Comparison of ENCODE assay signal across 11 cellular contexts in the genomic region with DNA sequence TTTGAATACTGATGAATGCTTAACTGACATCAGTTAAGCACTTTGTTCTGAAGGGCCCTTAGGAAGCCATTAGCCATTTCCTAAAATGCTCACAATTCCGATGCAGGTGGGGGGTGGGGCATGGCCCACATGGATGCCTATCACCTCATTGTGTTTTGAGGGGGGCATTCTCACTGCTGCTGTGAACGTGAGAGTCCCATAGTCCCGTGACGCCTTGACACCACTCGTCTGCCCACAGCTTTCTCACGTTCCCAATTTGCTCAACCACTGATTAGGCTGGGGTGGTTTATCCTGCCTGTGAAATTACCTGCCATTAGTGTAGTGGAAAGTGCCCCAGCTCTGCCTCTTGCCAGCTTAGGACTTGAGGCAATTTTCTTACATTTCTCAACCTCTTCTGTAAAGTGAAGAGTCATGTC. TPM values are rescaled to one million over a fixed set of nuclear protein-coding genes. Genes with fewer than 3 reads are reported as not detected.
DNase-seq lines count a peak whose midpoint lies in the region; ATAC-seq and TF ChIP-seq lines count a peak whose summit lies in the region.
"Had no signal": no experiment of that assay in that cellular context is flagged by ENCODE, and none has a peak within 500 bp of the region (broad histone marks: within the 10 kb centered on the region; RNA-seq: fewer than 3 reads in every experiment).

No MANE protein-coding gene starts in this region.

- no peaks in the 10 kb centered on the region for H4K20me1 ChIP-seq in HCT116 (ENCODE audit: insufficient read depth)

- POLR2A ChIA-PET in HCT116 (lab: Charles Lee) = interaction anchor here (0.9 to 1.5 kb wide), 4 partner anchors 17 to 118 kb away, joined by 3 to 7 read pairs (median 4); no protein-coding TSS in a partner anchor

- peaks cover 29% of the 10 kb centered on the region for H3K79me2 ChIP-seq in HCT116 (ENCODE audit: insufficient read depth, low read length)

- DNase-seq in CD1c-positive myeloid dendritic cell (ENCODE audit: extremely low spot score) (peak; percentile 24), HCT116 (ENCODE audit: low read depth, low spot score) (no peak), lower lobe of right lung (no peak), cardiac septum (ENCODE audit: low spot score) (no peak), NCI-H510A (lab: John Stamatoyannopoulos, UW) (no peak)
- DNase-seq in activated T-helper 2 cell treated with anti-CD3 and anti-CD28 coated beads, Interferon-gamma antibody, Interleukin-2, Interleukin-4, amounts not matched to agents 10 μg/mL and 5 μg/mL and 100 μg/mL, durations not matched to agents 14 hours and 24 hours and 36 hours (ENCODE audit: low spot score) = no peak
- DNase-seq: DND-41, naive B cell, NCI-H1105 had no signal

- TF ChIP-seq CTCF in HCT116 (IDR thresholded peaks at IDR 0.05 in 2 of 3, conservative IDR thresholded peaks at IDR 0.05 in 1 of 3; ENCODE audit: borderline replicate concordance in 1 of 3, insufficient read depth in 1 of 3, low read depth in 2 of 3, low read length in 2 of 3) (no peak), lower lobe of right lung (IDR thresholded peaks at IDR 0.05) (no peak)

- peak overlapping the region; percentile 58 for H3K27ac Mint-ChIP-seq in activated T-helper 2 cell treated with anti-CD3 and anti-CD28 coated beads, Interferon-gamma antibody, Interleukin-2, Interleukin-4, amounts not matched to agents 10 μg/mL and 5 μg/mL and 100 μg/mL, durations not matched to agents 14 hours and 24 hours and 36 hours

- H3K9me3 ChIP-seq in HCT116 (ENCODE audit: control insufficient read depth in 1 of 2, insufficient read depth in 1 of 2, low read depth in 1 of 2, low read length in 2 of 2) (no peaks in the 10 kb centered on the region), lower lobe of right lung (no peaks in the 10 kb centered on the region)

- CTCF ChIA-PET in HCT116 (lab: Charles Lee) = interaction anchor here (0.6 kb wide), 1 partner anchor 176 kb away, joined by 4 read pairs; no protein-coding TSS in a partner anchor

- peak overlapping the region; percentile 71 for H3K9ac ChIP-seq in HCT116 (ENCODE audit: low read length)

- intact Hi-C loops in HCT116 (cut with micrococcal nuclease) = loop anchor here (2.0 to 10.0 kb wide), 2 partner anchors 29 to 115 kb away; no protein-coding TSS in a partner anchor
- intact Hi-C loops in activated T-helper 2 cell treated with anti-CD3 and anti-CD28 coated beads, Interferon-gamma antibody, Interleukin-2, Interleukin-4, amounts not matched to agents 10 μg/mL and 5 μg/mL and 100 μg/mL, durations not matched to agents 14 hours and 24 hours and 36 hours (cut with micrococcal nuclease) = loop anchor here (1.0 to 2.0 kb wide), 3 partner anchors 17 to 103 kb away; no protein-coding TSS in a partner anchor
- intact Hi-C loops in lower lobe of right lung (cut with DNase I) = no loop called here
- intact Hi-C loops in cardiac septum (cut with DNase I) = no loop called here

- H3K9me3 Mint-ChIP-seq in activated T-helper 2 cell treated with anti-CD3 and anti-CD28 coated beads, Interferon-gamma antibody, Interleukin-2, Interleukin-4, amounts not matched to agents 10 μg/mL and 5 μg/mL and 100 μg/mL, durations not matched to agents 14 hours and 24 hours and 36 hours = no peaks in the 10 kb centered on the region
- H3K9me3 Mint-ChIP-seq: naive B cell had no signal

- H3K9me2 ChIP-seq in HCT116 (ENCODE audit: insufficient read depth) = no peaks in the 10 kb centered on the region

- peak overlapping the region; percentile 81 for H3K4me2 ChIP-seq in HCT116 (ENCODE audit: low read length)

- H3K4me1 Mint-ChIP-seq in activated T-helper 2 cell treated with anti-CD3 and anti-CD28 coated beads, Interferon-gamma antibody, Interleukin-2, Interleukin-4, amounts not matched to agents 10 μg/mL and 5 μg/mL and 100 μg/mL, durations not matched to agents 14 hours and 24 hours and 36 hours (ENCODE audit: low read depth) = peaks cover 62% of the 10 kb centered on the region

- ATAC-seq in HCT116 (peak; percentile 0; the same call in 1 of the 2 replicates), lower lobe of right lung (peak; percentile 19 to 42), HG03139 (IDR thresholded peaks at IDR 0.05; ENCODE audit: unreplicated experiment) (no peak), HG03135 (IDR thresholded peaks at IDR 0.05; ENCODE audit: unreplicated experiment) (no peak)

- TF ChIP-seq RAD21 in HCT116 (IDR thresholded peaks at IDR 0.05; ENCODE audit: low read depth) = no peak

- H3K4me3 Mint-ChIP-seq in activated T-helper 2 cell treated with anti-CD3 and anti-CD28 coated beads, Interferon-gamma antibody, Interleukin-2, Interleukin-4, amounts not matched to agents 10 μg/mL and 5 μg/mL and 100 μg/mL, durations not matched to agents 14 hours and 24 hours and 36 hours (ENCODE audit: low read depth) = peak overlapping the region; percentile 13

- TF ChIP-seq POLR2A in HCT116 (IDR thresholded peaks at IDR 0.05; ENCODE audit: borderline replicate concordance, extremely low read depth, insufficient read depth, insufficient read length) = no peak

- H3K27me3 Mint-ChIP-seq in activated T-helper 2 cell treated with anti-CD3 and anti-CD28 coated beads, Interferon-gamma antibody, Interleukin-2, Interleukin-4, amounts not matched to agents 10 μg/mL and 5 μg/mL and 100 μg/mL, durations not matched to agents 14 hours and 24 hours and 36 hours (ENCODE audit: low read depth) = no peaks in the 10 kb centered on the region

- RAD21 ChIA-PET in HCT116 (lab: Charles Lee; ENCODE audit: low non-redundant PET in 1 of 2, low total read pairs in 2 of 2, uncharacterized antibody in 2 of 2, unreplicated experiment in 2 of 2) = interaction anchor here in 1 of 2 experiments (0.8 kb wide), 1 partner anchor 27 kb away, joined by 3 read pairs; no protein-coding TSS in a partner anchor

- no peak overlapping the region for H2AFZ ChIP-seq in HCT116 (ENCODE audit: low read depth, low read length, poor library complexity, severe bottlenecking)

- peaks cover 70 to 84% of the 10 kb centered on the region in 2 experiments for H3K4me1 ChIP-seq in HCT116 (ENCODE audit: control insufficient read depth in 1 of 2, insufficient read depth in 2 of 2, low read length in 2 of 2)
- H3K4me1 ChIP-seq in lower lobe of right lung = peaks cover 17% of the 10 kb centered on the region

- H3K27ac ChIP-seq in HCT116 (ENCODE audit: low read depth, low read length) = peak overlapping the region; percentile 76
- peak overlapping the region; percentile 58 for H3K27ac ChIP-seq in lower lobe of right lung

- peaks cover 12% of the 10 kb centered on the region for H3K36me3 Mint-ChIP-seq in activated T-helper 2 cell treated with anti-CD3 and anti-CD28 coated beads, Interferon-gamma antibody, Interleukin-2, Interleukin-4, amounts not matched to agents 10 μg/mL and 5 μg/mL and 100 μg/mL, durations not matched to agents 14 hours and 24 hours and 36 hours (ENCODE audit: low read depth)
- H3K36me3 Mint-ChIP-seq: naive B cell had no signal

- no peaks in the 10 kb centered on the region for H3K36me3 ChIP-seq in HCT116 (ENCODE audit: control insufficient read depth in 1 of 2, insufficient read depth in 2 of 2, low read length in 2 of 2)
- H3K36me3 ChIP-seq in lower lobe of right lung = no peaks in the 10 kb centered on the region

- H3K4me3 ChIP-seq in HCT116 (replicated peaks in 1 of 2; ENCODE audit: low read depth in 1 of 2, low read length in 2 of 2) (peak overlapping the region; percentile 49 to 59), lower lobe of right lung (no peak overlapping the region)

- no TSS peak for BruUV-seq in HCT116 (replicated peaks; lab: Mats Ljungman, UMichigan)

- H3K27me3 ChIP-seq in HCT116 (ENCODE audit: insufficient read depth, low read length) (no peaks in the 10 kb centered on the region), lower lobe of right lung (ENCODE audit: low read depth) (no peaks in the 10 kb centered on the region)

TF ChIP-seq in HCT116, 20 proteins besides CTCF, POLR2A, EP300 and RAD21 (continues in another document):
- TF ChIP-seq ZNF274 (IDR thresholded peaks at IDR 0.05; ENCODE audit: low read depth, low read length) = no peak
- TF ChIP-seq YY1 (IDR thresholded peaks at IDR 0.05; ENCODE audit: extremely low read depth, insufficient replicate concordance, low read depth, low read length) = no peak
- TF ChIP-seq, protein P1, sequence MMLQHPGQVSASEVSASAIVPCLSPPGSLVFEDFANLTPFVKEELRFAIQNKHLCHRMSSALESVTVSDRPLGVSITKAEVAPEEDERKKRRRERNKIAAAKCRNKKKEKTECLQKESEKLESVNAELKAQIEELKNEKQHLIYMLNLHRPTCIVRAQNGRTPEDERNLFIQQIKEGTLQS (IDR thresholded peaks at IDR 0.05) = no peak
- TF ChIP-seq ZFX (IDR thresholded peaks at IDR 0.05) = no peak
- TF ChIP-seq EZH2 (IDR thresholded peaks at IDR 0.05) = no peak
- no peak for TF ChIP-seq SRF (IDR thresholded peaks at IDR 0.05; ENCODE audit: low read depth)

RNA-seq across cellular contexts. Expression of gene DUSP5, which starts 31.9 kb away (rescaled TPM):
- 137 TPM for total RNA-seq in HCT116 (2021; ENCODE audit: unreplicated experiment)
- polyA plus RNA-seq in HCT116 (2012) = 199 and 315 TPM in 2 replicates
- total RNA-seq in activated T-helper 2 cell treated with anti-CD3 and anti-CD28 coated beads, Interferon-gamma antibody, Interleukin-2, Interleukin-4, amounts not matched to agents 10 μg/mL and 5 μg/mL and 100 μg/mL, durations not matched to agents 14 hours and 24 hours and 36 hours = 84.3 and 86.2 TPM in 2 replicates
- total RNA-seq in lower lobe of right lung = 8.9 TPM
- total RNA-seq in cardiac septum = 29.4 TPM

RNA-seq across cellular contexts. Expression of gene SMC3, which starts 37.9 kb away (rescaled TPM):
- total RNA-seq in HCT116 (2021; ENCODE audit: unreplicated experiment) (64.3 TPM), lower lobe of right lung (33.2 TPM), cardiac septum (21.3 TPM)
- 18.2 and 27.6 TPM in 2 replicates for polyA plus RNA-seq in HCT116 (2012)
- 78.4 and 78.8 TPM in 2 replicates for total RNA-seq in activated T-helper 2 cell treated with anti-CD3 and anti-CD28 coated beads, Interferon-gamma antibody, Interleukin-2, Interleukin-4, amounts not matched to agents 10 μg/mL and 5 μg/mL and 100 μg/mL, durations not matched to agents 14 hours and 24 hours and 36 hours

Comparison
In these comparisons a context has a peak if more than half of its experiments do, and no peak if none do; other contexts are left out.
1. ATAC-seq: peak in HCT116 (single experiment) and lower lobe of right lung (2 of 2); none in HG03139 (single experiment) and HG03135 (single experiment).
2. intact Hi-C loops: an anchor here in HCT116 (2.0 to 10.0 kb wide) and activated T-helper 2 cell treated with anti-CD3 and anti-CD28 coated beads, Interferon-gamma antibody, Interleukin-2, Interleukin-4, amounts not matched to agents 10 μg/mL and 5 μg/mL and 100 μg/mL, durations not matched to agents 14 hours and 24 hours and 36 hours (1.0 to 2.0 kb wide); none called in lower lobe of right lung and cardiac septum.